In genomic region chr19:36245210-36246005, GRCh38 we compare ENCODE assay signal across 9 cellular contexts. TPM values are rescaled to one million over a fixed set of nuclear protein-coding genes. Genes with fewer than 3 reads are reported as not detected.
DNase-seq lines count a peak whose midpoint lies in the region; ATAC-seq, FAIRE-seq and TF ChIP-seq lines count a peak whose summit lies in the region.
"Had no signal": no experiment of that assay in that cellular context is flagged by ENCODE, and none has a peak within 500 bp of the region (broad histone marks: within the 10 kb centered on the region; RNA-seq: fewer than 3 reads in every experiment).

No MANE protein-coding gene starts in this region.

- H3K27me3 ChIP-seq in rectal smooth muscle tissue (ENCODE audit: control insufficient read depth, insufficient read depth, low read length) = no peaks in the 10 kb centered on the region

- POLR2A ChIA-PET in naive thymus-derived CD8-positive, alpha-beta T cell (lab: Charles Lee) = interaction anchor here (0.5 kb wide), 1 partner anchor 664 kb away, joined by 4 read pairs; no protein-coding TSS in a partner anchor

- no peaks in the 10 kb centered on the region for H3K36me3 ChIP-seq in rectal smooth muscle tissue (ENCODE audit: control insufficient read depth, insufficient read depth, low read length)

- peaks cover 5 to 44% (median 34%) of the 10 kb centered on the region in 3 donors for H3K36me3 Mint-ChIP-seq in naive thymus-derived CD8-positive, alpha-beta T cell

- peak overlapping the region; percentile 62 for H3K4me3 ChIP-seq in rectal smooth muscle tissue (ENCODE audit: low read length)

- peak overlapping the region in 1 of 10 donors; percentile 7 for H3K4me3 Mint-ChIP-seq in naive thymus-derived CD8-positive, alpha-beta T cell

- peak; percentile 29 for DNase-seq in Daoy (ENCODE audit: low read depth)
- no peak for DNase-seq in left ventricle myocardium superior
- DNase-seq in GM20000 (ENCODE audit: low spot score) = no peak
- DNase-seq in HTR-8/SVneo (ENCODE audit: insufficient read length, low spot score) = no peak
- no peak for DNase-seq in naive thymus-derived CD8-positive, alpha-beta T cell
- DNase-seq in SKM-1 treated with dmso at 0.1 percent for 144 hours (lab: John Stamatoyannopoulos, UW; ENCODE audit: unreplicated experiment) = no peak
- DNase-seq: NCI-H2107 had no signal

- no peak overlapping the region for H3K9ac ChIP-seq in rectal smooth muscle tissue (ENCODE audit: low read length)

- TF ChIP-seq CTCF in GM20000 (IDR thresholded peaks at IDR 0.05; ENCODE audit: extremely low read depth, missing control alignments) = no peak

- peaks cover 9 to 92% (median 33%) of the 10 kb centered on the region in 9 donors for H3K9me3 Mint-ChIP-seq in naive thymus-derived CD8-positive, alpha-beta T cell

- peaks cover 0 to 11% (median 7%) of the 10 kb centered on the region in 5 donors for H3K27me3 Mint-ChIP-seq in naive thymus-derived CD8-positive, alpha-beta T cell

- ATAC-seq in SK-N-SH treated with all-trans-retinoic acid at 6 μM for 48 hours = peak; percentile 74
- peak; percentile 65 for ATAC-seq in left ventricle myocardium superior
- no peak for ATAC-seq in naive thymus-derived CD8-positive, alpha-beta T cell

- no peaks in the 10 kb centered on the region for H3K4me1 ChIP-seq in rectal smooth muscle tissue (ENCODE audit: control insufficient read depth, insufficient read depth, low read length)

- H3K27ac Mint-ChIP-seq in naive thymus-derived CD8-positive, alpha-beta T cell = no peak overlapping the region

- no peak for FAIRE-seq in HTR-8/SVneo (lab: Jason Lieb, UNC)

- H3K27ac ChIP-seq in rectal smooth muscle tissue (ENCODE audit: low read depth, low read length) = no peak overlapping the region

- intact Hi-C loops in left ventricle myocardium superior (cut with micrococcal nuclease) = no loop called here

- H3K4me1 Mint-ChIP-seq in naive thymus-derived CD8-positive, alpha-beta T cell = peaks cover 0 to 3% (median 1%) of the 10 kb centered on the region in 4 donors

TF ChIP-seq in SK-N-SH treated with all-trans-retinoic acid at 6 μM for 48 hours, 23 proteins besides CTCF, POLR2A, EP300 and RAD21:
- TF ChIP-seq POU6F1 (CRISPR knock-in tag; IDR thresholded peaks at IDR 0.05; ENCODE audit: borderline replicate concordance, low read depth) (no peak), ARNTL (CRISPR knock-in tag; IDR thresholded peaks at IDR 0.05; ENCODE audit: borderline replicate concordance, low read depth) (no peak), ESRRG (CRISPR knock-in tag; IDR thresholded peaks at IDR 0.05) (no peak), ZFP30 (CRISPR knock-in tag; IDR thresholded peaks at IDR 0.05) (no peak)
TF ChIP-seq in SK-N-SH treated with all-trans-retinoic acid at 6 μM for 48 hours: peak in this region for 0.

RNA-seq across cellular contexts. Expression of gene ZNF146, which starts 30.5 kb away (rescaled TPM):
- total RNA-seq in Daoy (2014; rRNA removed; shearing (Covaris generic)) = 211 and 232 TPM in 2 replicates
- 29.1 TPM for total RNA-seq in left ventricle myocardium superior
- 10 to 100 TPM; 71.8 to 86.0 TPM for total RNA-seq in naive thymus-derived CD8-positive, alpha-beta T cell
- polyA plus RNA-seq in naive thymus-derived CD8-positive, alpha-beta T cell = 10 to 100 TPM; 51.4 to 88.6 (median 67.9) TPM

RNA-seq across cellular contexts. Expression of gene ZNF565, which starts 30.9 kb away (rescaled TPM):
- 2.3 and 3.2 TPM in 2 replicates for total RNA-seq in Daoy (2014; rRNA removed; shearing (Covaris generic))
- 4.6 TPM for total RNA-seq in left ventricle myocardium superior
- total RNA-seq in naive thymus-derived CD8-positive, alpha-beta T cell = 1 to 10 TPM; 7.2 to 9.4 TPM
- 1 to 10 TPM; 1.7 to 4.8 (median 2.5) TPM for polyA plus RNA-seq in naive thymus-derived CD8-positive, alpha-beta T cell

Comparison
In these comparisons a context has a peak if more than half of its experiments do, and no peak if none do; other contexts are left out.
1. ATAC-seq: peak in SK-N-SH treated with all-trans-retinoic acid at 6 μM for 48 hours (single experiment) and left ventricle myocardium superior (single experiment); none in naive thymus-derived CD8-positive, alpha-beta T cell (0 of 2).